8 cellular contexts compared by ENCODE assay signal in the genomic region with DNA sequence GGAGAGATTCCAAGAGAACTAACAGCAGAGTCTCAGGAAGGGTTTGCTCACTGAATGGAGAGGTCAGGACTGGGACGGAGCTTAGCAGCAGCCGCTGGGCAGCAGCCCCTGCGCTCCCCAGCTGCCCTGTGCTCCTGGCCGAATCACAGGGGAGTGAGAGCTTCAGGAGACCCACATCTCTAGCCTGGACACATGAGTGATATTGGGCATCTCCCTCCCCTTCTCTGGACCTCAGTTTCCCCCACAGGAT. TPM values are rescaled to one million over a fixed set of nuclear protein-coding genes. Genes with fewer than 3 reads are reported as not detected.
DNase-seq lines count a peak whose midpoint lies in the region; ATAC-seq and TF ChIP-seq lines count a peak whose summit lies in the region.

No MANE protein-coding gene starts in this region.

- in situ Hi-C loops in transverse colon (cut with MboI; ENCODE audit: low pct_ligation_motif_present in 1 of 4, low pct_unique_long_range_greater_than_20kb in 1 of 4, low sequenced_read_pairs in 3 of 4), result loop anchor here in 3 of 4 donors (5.0 to 10.0 kb wide), 2 partner anchors 80 to 83 kb away; no protein-coding TSS in a partner anchor

- TF ChIP-seq CTCF in Calu3 (IDR thresholded peaks at IDR 0.05; ENCODE audit: unreplicated experiment), result no peak
- TF ChIP-seq CTCF in WI38 (IDR thresholded peaks at IDR 0.05; ENCODE audit: low read depth, low read length), result no peak
- TF ChIP-seq CTCF in foreskin keratinocyte (conservative IDR thresholded peaks at IDR 0.05), result no peak
- TF ChIP-seq CTCF in psoas muscle (IDR thresholded peaks at IDR 0.05), result no peak
- TF ChIP-seq CTCF in transverse colon (IDR thresholded peaks at IDR 0.05), result no peak

- 23 to 44% (median 26%) methylated on average over 4 of the region's 4 CpGs for WGBS in psoas muscle, 3 donors
- 34% methylated on average over 4 of the region's 4 CpGs; no CpG with 5 or more reads in 1 of the 2 donors for whole genome bisulfite sequencing in transverse colon (ENCODE audit: low coverage in 1 of 2), 2 donors

- TF ChIP-seq POLR2A in transverse colon (IDR thresholded peaks at IDR 0.05), result no peak

- peak; percentile 11 for ATAC-seq in foreskin keratinocyte
- no peak for ATAC-seq in psoas muscle
- no peak for ATAC-seq in HG03439 (IDR thresholded peaks at IDR 0.05; ENCODE audit: unreplicated experiment)

- peak overlapping the region; percentile 61 for H3K4me3 Mint-ChIP-seq in Calu3 (ENCODE audit: low read depth, unreplicated experiment)

- H3K9me3 ChIP-seq in psoas muscle, result no peaks in the 10 kb centered on the region
- no peaks in the 10 kb centered on the region for H3K9me3 ChIP-seq in transverse colon

- H3K27ac ChIP-seq in foreskin keratinocyte (no peak overlapping the region), psoas muscle (no peak overlapping the region), transverse colon (no peak overlapping the region)

- no peak overlapping the region for H3K27ac Mint-ChIP-seq in Calu3 (ENCODE audit: unreplicated experiment)

- H3K4me1 ChIP-seq in foreskin keratinocyte, result no peaks in the 10 kb centered on the region
- H3K4me1 ChIP-seq in psoas muscle, result peaks cover 3% of the 10 kb centered on the region
- peaks cover 0 to 13% (median 10%) of the 10 kb centered on the region in 4 donors for H3K4me1 ChIP-seq in transverse colon

- H3K27me3 ChIP-seq in foreskin keratinocyte, result peaks cover 19% of the 10 kb centered on the region
- H3K27me3 ChIP-seq in psoas muscle (ENCODE audit: insufficient read depth in 3 of 3, low read length in 2 of 3), result peaks cover 0 to 25% (median 7%) of the 10 kb centered on the region in 3 donors
- H3K27me3 ChIP-seq in transverse colon, result peaks cover 49% of the 10 kb centered on the region

- CTCF ChIA-PET in Calu3 (lab: Charles Lee), result no interaction called here

- peaks cover 7% of the 10 kb centered on the region for H3K27me3 Mint-ChIP-seq in Calu3 (ENCODE audit: unreplicated experiment)

- intact Hi-C loops in Calu3 (cut with micrococcal nuclease; ENCODE audit: unreplicated experiment), result no loop called here
- intact Hi-C loops in psoas muscle (cut with DNase I), result no loop called here
- intact Hi-C loops in transverse colon (cut with DNase I; ENCODE audit: low total_unique reads), result no loop called here

- TF ChIP-seq EP300 in transverse colon (IDR thresholded peaks at IDR 0.05; ENCODE audit: low read depth), result no peak

- H3K9me3 Mint-ChIP-seq in Calu3 (ENCODE audit: low read depth, unreplicated experiment), result peaks cover 6% of the 10 kb centered on the region

- no TSS peak for BruUV-seq in Calu3 (replicated peaks; lab: Mats Ljungman, UMichigan)

- peaks cover 6% of the 10 kb centered on the region for H3K36me3 Mint-ChIP-seq in Calu3 (ENCODE audit: insufficient read depth, unreplicated experiment)

- H3K36me3 ChIP-seq in psoas muscle (ENCODE audit: insufficient read depth in 1 of 2, low read depth in 1 of 2), result no peaks in the 10 kb centered on the region
- H3K36me3 ChIP-seq in transverse colon, result no peaks in the 10 kb centered on the region

- H3K4me1 Mint-ChIP-seq in Calu3 (ENCODE audit: low read depth, unreplicated experiment), result no peaks in the 10 kb centered on the region

- DNase-seq in Calu3, result no peak
- no peak for DNase-seq in foreskin keratinocyte
- no peak for DNase-seq in psoas muscle
- no peak for DNase-seq in stimulated activated naive CD4-positive, alpha-beta T cell (lab: John Stamatoyannopoulos, UW)
- no peak for DNase-seq in transverse colon
- DNase-seq in KG1 (lab: John Stamatoyannopoulos, UW), result no peak

- peak overlapping the region; percentile 49 for H3K4me3 ChIP-seq in WI38 (ENCODE audit: low read depth, low read length)
- peak overlapping the region; percentile 64 for H3K4me3 ChIP-seq in psoas muscle
- H3K4me3 ChIP-seq in transverse colon, result peak overlapping the region in 2 of 4 donors; percentile 46 to 53

RNA-seq across cellular contexts. Expression of gene MATN3, which starts 0.5 kb away (rescaled TPM):
- 2.3 and 3.4 TPM in 2 replicates for total RNA-seq in Calu3 (2022)
- 2.2 and 4.3 TPM in 2 replicates for total RNA-seq in foreskin keratinocyte
- polyA plus RNA-seq in foreskin keratinocyte, result 1.2 and 3.1 TPM in 2 replicates
- under 1 TPM in 2 of 4 donors, not detected in 2; 0.15 to 0.78 TPM for total RNA-seq in psoas muscle
- under 1 TPM; 0.20 to 0.40 (median 0.25) TPM for polyA plus RNA-seq in psoas muscle
- under 1 TPM in 2 of 4 donors, not detected in 2; 0.16 to 0.27 TPM for total RNA-seq in transverse colon

RNA-seq across cellular contexts. Expression of gene WDR35, which starts 22.1 kb away (rescaled TPM):
- 8.8 and 9.8 TPM in 2 replicates for total RNA-seq in Calu3 (2022)
- 8.8 and 9.0 TPM in 2 replicates for total RNA-seq in foreskin keratinocyte
- 1.9 and 2.6 TPM in 2 replicates for polyA plus RNA-seq in foreskin keratinocyte
- total RNA-seq in psoas muscle, result 1 to 10 TPM; 3.0 to 6.1 (median 3.5) TPM
- 1 to 10 TPM; 1.7 to 3.7 (median 2.2) TPM for polyA plus RNA-seq in psoas muscle
- total RNA-seq in transverse colon, result 1 to 10 TPM in 3 of 4 donors, under 1 TPM in 1; 0.37 to 4.8 (median 2.0) TPM

RNA-seq across cellular contexts. Expression of gene LAPTM4A, which starts 39.5 kb away (rescaled TPM):
- total RNA-seq in Calu3 (2022) (129 and 131 TPM in 2 replicates), foreskin keratinocyte (91.4 and 103 TPM in 2 replicates), psoas muscle (10 to 100 TPM; 68.2 to 78.8 (median 70.5) TPM), transverse colon (100 to 1,000 TPM in 2 of 4 donors, 10 to 100 TPM in 2; 19.3 to 122 (median 75.3) TPM)
- polyA plus RNA-seq in foreskin keratinocyte (127 and 150 TPM in 2 replicates), psoas muscle (100 to 1,000 TPM in 2 of 3 donors, 10 to 100 TPM in 1; 88.7 to 124 (median 104) TPM)
